19 cellular contexts compared by ENCODE assay signal in the genomic region with DNA sequence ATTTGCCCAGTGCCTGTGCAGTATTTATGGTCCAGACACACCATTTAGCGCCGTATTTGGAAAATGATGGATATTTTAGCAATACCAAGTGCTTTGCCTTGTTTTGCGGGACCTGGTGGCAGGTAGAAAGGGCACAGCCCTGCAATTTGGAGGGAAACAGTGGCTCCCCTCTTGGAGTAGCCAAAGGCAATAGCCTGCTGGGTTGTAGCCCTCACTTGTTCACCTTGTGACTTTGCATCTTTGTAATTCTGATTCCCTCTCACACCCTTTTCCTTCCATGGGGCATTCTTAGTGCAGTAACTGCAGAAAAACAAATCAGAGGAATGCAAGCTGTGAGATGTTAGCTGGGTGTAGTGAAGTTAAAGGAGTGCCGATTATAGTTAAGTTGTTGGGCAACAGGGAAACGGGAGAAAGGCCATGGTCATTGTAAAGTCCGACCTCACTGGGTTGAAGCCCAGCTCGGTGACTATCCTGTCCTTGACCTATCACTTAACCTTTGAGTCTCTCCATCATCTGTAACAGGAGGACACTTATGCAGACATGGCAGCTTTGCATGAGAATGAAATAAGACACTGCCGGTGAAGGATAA.
DNase-seq lines count a peak whose midpoint lies in the region; ATAC-seq, FAIRE-seq and TF ChIP-seq lines count a peak whose summit lies in the region.
"Had no signal": no experiment of that assay in that cellular context is flagged by ENCODE, and none has a peak within 500 bp of the region (broad histone marks: within the 10 kb centered on the region; RNA-seq: fewer than 3 reads in every experiment).

No MANE protein-coding gene starts in this region.

- H2AFZ ChIP-seq in GM23338 = peak overlapping the region; percentile 38; the same call in 1 of the 2 replicates
- no peak overlapping the region for H2AFZ ChIP-seq in MM.1S (ENCODE audit: low read length)

- H3F3A ChIP-seq in GM23338 (replicated peaks; ENCODE audit: low read depth) (no peaks in the 10 kb centered on the region), MM.1S (ENCODE audit: insufficient read depth, low read length) (no peaks in the 10 kb centered on the region)

- H3K79me2 ChIP-seq in GM23338 (replicated peaks; ENCODE audit: insufficient read depth) (no peaks in the 10 kb centered on the region), MM.1S (ENCODE audit: low read length) (no peaks in the 10 kb centered on the region)

- no peaks in the 10 kb centered on the region for H3K9me3 ChIP-seq in iPS-18a (ENCODE audit: control insufficient read depth, low read depth, low read length)
- H3K9me3 ChIP-seq in MM.1S (replicated peaks; ENCODE audit: insufficient read depth, low read length) = no peaks in the 10 kb centered on the region

- H3K9me3 Mint-ChIP-seq in GM23338 = 0 out of 3 replicates have a peak, but pooled peaks cover 3% of the 10 kb centered on the region

- peak; percentile 70 for FAIRE-seq in bronchial epithelial cell (lab: Jason Lieb, UNC)
- FAIRE-seq: A204.1, G401.6, GM12891, HepG2, HTR-8/SVneo had no signal

- H3K9me2 ChIP-seq in GM23338 (ENCODE audit: insufficient read depth) (peaks cover 19% of the 10 kb centered on the region), MM.1S (replicated peaks; ENCODE audit: insufficient read depth, low read length) (no peaks in the 10 kb centered on the region)

- H3K4me2 ChIP-seq in GM23338 = peak overlapping the region; percentile 51
- H3K4me2 ChIP-seq in MM.1S (ENCODE audit: low read depth, low read length) = no peak overlapping the region

- peaks cover 21% of the 10 kb centered on the region for H3K4me1 Mint-ChIP-seq in GM23338
- H3K4me1 Mint-ChIP-seq: B cell had no signal

- H3K27me3 ChIP-seq in GM23338 (ENCODE audit: insufficient read depth) (no peaks in the 10 kb centered on the region), bronchial epithelial cell (ENCODE audit: control insufficient read depth, insufficient read depth, low read length) (no peaks in the 10 kb centered on the region), iPS-18a (ENCODE audit: control insufficient read depth, insufficient read depth, low read length) (no peaks in the 10 kb centered on the region), foreskin keratinocyte (no peaks in the 10 kb centered on the region), MM.1S (replicated peaks; ENCODE audit: insufficient read depth, low read length) (no peaks in the 10 kb centered on the region)

- H3K9ac ChIP-seq in iPS-18a (ENCODE audit: low read length) (no peak overlapping the region), MM.1S (ENCODE audit: low read length) (no peak overlapping the region)

- H3K27ac Mint-ChIP-seq in GM23338 = no peak overlapping the region
- H3K27ac Mint-ChIP-seq: B cell, HFFc6 had no signal

- H3K4me3 ChIP-seq in GM23338 (no peak overlapping the region), bronchial epithelial cell (ENCODE audit: low read depth, low read length) (no peak overlapping the region), iPS-18a (ENCODE audit: low read length) (peak overlapping the region; percentile 4), MM.1S (ENCODE audit: low read length) (no peak overlapping the region)

- H4K20me1 ChIP-seq in GM23338 (replicated peaks; ENCODE audit: insufficient read depth) (no peaks in the 10 kb centered on the region), MM.1S (ENCODE audit: insufficient read depth, low read length) (no peaks in the 10 kb centered on the region)

- ATAC-seq in GM23338 (peak; percentile 85), foreskin keratinocyte (no peak)
- ATAC-seq: HepG2 had no signal

- H3K27ac ChIP-seq in GM23338 (ENCODE audit: low read depth) (no peak overlapping the region), iPS-18a (ENCODE audit: low read length) (no peak overlapping the region), foreskin keratinocyte (no peak overlapping the region), MM.1S (ENCODE audit: low read length) (no peak overlapping the region)

- DNase-seq in GM23338 (ENCODE audit: low spot score) = peak; percentile 15
- no peak for DNase-seq in bronchial epithelial cell (ENCODE audit: low read depth)
- DNase-seq in NCI-H748 (lab: John Stamatoyannopoulos, UW; ENCODE audit: unreplicated experiment) = no peak
- no peak for DNase-seq in foreskin keratinocyte
- no peak for DNase-seq in MM.1S
- DNase-seq in NCI-H2171 (lab: John Stamatoyannopoulos, UW) = no peak
- DNase-seq: C1 segment of cervical spinal cord; CD4-positive, alpha-beta memory T cell; DMS79; GOT3; HCEC 1CT; HFFc6 had no signal

- peaks cover 9% of the 10 kb centered on the region for H3K27me3 Mint-ChIP-seq in GM23338 (ENCODE audit: insufficient read depth, low read depth, poor library complexity)

- H3K36me3 ChIP-seq in GM23338 (ENCODE audit: insufficient read depth) = no peaks in the 10 kb centered on the region
- H3K36me3 ChIP-seq in bronchial epithelial cell (ENCODE audit: control insufficient read depth, insufficient read depth, low read length) = no peaks in the 10 kb centered on the region
- no peaks in the 10 kb centered on the region for H3K36me3 ChIP-seq in iPS-18a (ENCODE audit: control insufficient read depth, low read depth, low read length)
- H3K36me3 ChIP-seq in MM.1S (replicated peaks; ENCODE audit: insufficient read depth, low read length) = no peaks in the 10 kb centered on the region

- H3K4me3 Mint-ChIP-seq in GM23338 = no peak overlapping the region
- H3K4me3 Mint-ChIP-seq: B cell, HFFc6 had no signal

- TF ChIP-seq CTCF in GM23338 (conservative IDR thresholded peaks at IDR 0.05; ENCODE audit: low read depth in 2 of 2) (no peak), bronchial epithelial cell (IDR thresholded peaks at IDR 0.05; ENCODE audit: insufficient read depth, low read length, severe bottlenecking) (no peak), foreskin keratinocyte (conservative IDR thresholded peaks at IDR 0.05) (no peak), MM.1S (IDR thresholded peaks at IDR 0.05; ENCODE audit: low read length) (no peak)

- H3K4me1 ChIP-seq in GM23338 (ENCODE audit: insufficient read depth) (peaks cover 16% of the 10 kb centered on the region), iPS-18a (ENCODE audit: control insufficient read depth, low read depth, low read length) (peaks cover 11% of the 10 kb centered on the region), foreskin keratinocyte (no peaks in the 10 kb centered on the region), MM.1S (ENCODE audit: low read length) (no peaks in the 10 kb centered on the region)

- no peaks in the 10 kb centered on the region for H3K36me3 Mint-ChIP-seq in GM23338 (ENCODE audit: low read depth)
- H3K36me3 Mint-ChIP-seq: CD4-positive, alpha-beta memory T cell had no signal

TF ChIP-seq in GM23338, 12 proteins besides CTCF, POLR2A, EP300 and RAD21 (continues in another document):
- TF ChIP-seq POLR2AphosphoS5 (IDR thresholded peaks at IDR 0.05; ENCODE audit: low read depth) (no peak), STAT1 (IDR thresholded peaks at IDR 0.05; ENCODE audit: unreplicated experiment) (no peak), EZH2 (IDR thresholded peaks at IDR 0.05; ENCODE audit: low read depth, unreplicated experiment) (no peak), ZNF331 (CRISPR knock-in tag; IDR thresholded peaks at IDR 0.05; ENCODE audit: low read depth) (no peak)
- TF ChIP-seq, protein P1, sequence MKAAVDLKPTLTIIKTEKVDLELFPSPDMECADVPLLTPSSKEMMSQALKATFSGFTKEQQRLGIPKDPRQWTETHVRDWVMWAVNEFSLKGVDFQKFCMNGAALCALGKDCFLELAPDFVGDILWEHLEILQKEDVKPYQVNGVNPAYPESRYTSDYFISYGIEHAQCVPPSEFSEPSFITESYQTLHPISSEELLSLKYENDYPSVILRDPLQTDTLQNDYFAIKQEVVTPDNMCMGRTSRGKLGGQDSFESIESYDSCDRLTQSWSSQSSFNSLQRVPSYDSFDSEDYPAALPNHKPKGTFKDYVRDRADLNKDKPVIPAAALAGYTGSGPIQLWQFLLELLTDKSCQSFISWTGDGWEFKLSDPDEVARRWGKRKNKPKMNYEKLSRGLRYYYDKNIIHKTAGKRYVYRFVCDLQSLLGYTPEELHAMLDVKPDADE (IDR thresholded peaks at IDR 0.05) = no peak
